Comparison of ENCODE assay signal across 1 cellular context in the genomic region with DNA sequence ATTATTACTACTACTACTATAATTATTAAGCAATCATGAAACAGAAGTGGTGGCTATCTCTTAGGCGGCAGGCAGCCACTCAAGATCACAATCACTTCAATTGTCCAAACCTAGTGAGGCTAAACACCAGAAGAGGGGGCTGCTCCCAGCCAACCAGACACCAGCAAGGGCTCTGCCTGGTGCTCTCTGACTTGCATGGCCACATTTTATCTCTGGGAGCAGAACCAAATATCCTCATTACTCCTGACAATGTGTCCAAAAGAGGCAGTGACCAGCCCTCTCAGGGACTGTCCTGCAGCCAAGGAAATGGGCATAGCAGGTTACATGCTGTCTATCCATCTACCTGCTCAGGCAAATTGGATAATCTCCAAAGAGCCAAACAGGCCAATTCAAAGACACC.
TF ChIP-seq lines count a peak whose summit lies in the region.

No MANE protein-coding gene starts in this region.

TF ChIP-seq in WTC11, 78 proteins besides CTCF, POLR2A, EP300 and RAD21 (continued from another document):
- TF ChIP-seq JAZF1 (CRISPR knock-in tag; IDR thresholded peaks at IDR 0.05) (no peak), NFE2L1 (CRISPR knock-in tag; IDR thresholded peaks at IDR 0.05) (no peak), SOX15 (CRISPR knock-in tag; IDR thresholded peaks at IDR 0.05) (no peak), GTF2I (CRISPR knock-in tag; conservative IDR thresholded peaks at IDR 0.05) (no peak), SP1 (CRISPR knock-in tag; conservative IDR thresholded peaks at IDR 0.05) (no peak), CREM (CRISPR knock-in tag; IDR thresholded peaks at IDR 0.05) (no peak), ZBTB21 (CRISPR knock-in tag; IDR thresholded peaks at IDR 0.05; ENCODE audit: borderline replicate concordance) (no peak), ETV6 (CRISPR knock-in tag; IDR thresholded peaks at IDR 0.05) (no peak), IRF2 (CRISPR knock-in tag; IDR thresholded peaks at IDR 0.05; ENCODE audit: borderline replicate concordance, low read depth) (no peak), NR3C1 (CRISPR knock-in tag; conservative IDR thresholded peaks at IDR 0.05; ENCODE audit: low read depth) (no peak), GABPB1 (CRISPR knock-in tag; IDR thresholded peaks at IDR 0.05) (no peak)
- TF ChIP-seq, protein P1, sequence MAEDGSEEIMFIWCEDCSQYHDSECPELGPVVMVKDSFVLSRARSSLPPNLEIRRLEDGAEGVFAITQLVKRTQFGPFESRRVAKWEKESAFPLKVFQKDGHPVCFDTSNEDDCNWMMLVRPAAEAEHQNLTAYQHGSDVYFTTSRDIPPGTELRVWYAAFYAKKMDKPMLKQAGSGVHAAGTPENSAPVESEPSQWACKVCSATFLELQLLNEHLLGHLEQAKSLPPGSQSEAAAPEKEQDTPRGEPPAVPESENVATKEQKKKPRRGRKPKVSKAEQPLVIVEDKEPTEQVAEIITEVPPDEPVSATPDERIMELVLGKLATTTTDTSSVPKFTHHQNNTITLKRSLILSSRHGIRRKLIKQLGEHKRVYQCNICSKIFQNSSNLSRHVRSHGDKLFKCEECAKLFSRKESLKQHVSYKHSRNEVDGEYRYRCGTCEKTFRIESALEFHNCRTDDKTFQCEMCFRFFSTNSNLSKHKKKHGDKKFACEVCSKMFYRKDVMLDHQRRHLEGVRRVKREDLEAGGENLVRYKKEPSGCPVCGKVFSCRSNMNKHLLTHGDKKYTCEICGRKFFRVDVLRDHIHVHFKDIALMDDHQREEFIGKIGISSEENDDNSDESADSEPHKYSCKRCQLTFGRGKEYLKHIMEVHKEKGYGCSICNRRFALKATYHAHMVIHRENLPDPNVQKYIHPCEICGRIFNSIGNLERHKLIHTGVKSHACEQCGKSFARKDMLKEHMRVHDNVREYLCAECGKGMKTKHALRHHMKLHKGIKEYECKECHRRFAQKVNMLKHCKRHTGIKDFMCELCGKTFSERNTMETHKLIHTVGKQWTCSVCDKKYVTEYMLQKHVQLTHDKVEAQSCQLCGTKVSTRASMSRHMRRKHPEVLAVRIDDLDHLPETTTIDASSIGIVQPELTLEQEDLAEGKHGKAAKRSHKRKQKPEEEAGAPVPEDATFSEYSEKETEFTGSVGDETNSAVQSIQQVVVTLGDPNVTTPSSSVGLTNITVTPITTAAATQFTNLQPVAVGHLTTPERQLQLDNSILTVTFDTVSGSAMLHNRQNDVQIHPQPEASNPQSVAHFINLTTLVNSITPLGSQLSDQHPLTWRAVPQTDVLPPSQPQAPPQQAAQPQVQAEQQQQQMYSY (CRISPR knock-in tag; IDR thresholded peaks at IDR 0.05) = no peak
- TF ChIP-seq, protein P2, sequence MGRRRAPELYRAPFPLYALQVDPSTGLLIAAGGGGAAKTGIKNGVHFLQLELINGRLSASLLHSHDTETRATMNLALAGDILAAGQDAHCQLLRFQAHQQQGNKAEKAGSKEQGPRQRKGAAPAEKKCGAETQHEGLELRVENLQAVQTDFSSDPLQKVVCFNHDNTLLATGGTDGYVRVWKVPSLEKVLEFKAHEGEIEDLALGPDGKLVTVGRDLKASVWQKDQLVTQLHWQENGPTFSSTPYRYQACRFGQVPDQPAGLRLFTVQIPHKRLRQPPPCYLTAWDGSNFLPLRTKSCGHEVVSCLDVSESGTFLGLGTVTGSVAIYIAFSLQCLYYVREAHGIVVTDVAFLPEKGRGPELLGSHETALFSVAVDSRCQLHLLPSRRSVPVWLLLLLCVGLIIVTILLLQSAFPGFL (CRISPR knock-in tag; IDR thresholded peaks at IDR 0.05; ENCODE audit: borderline replicate concordance) = no peak
